Comparison of ENCODE assay signal across 10 cellular contexts in the genomic region with DNA sequence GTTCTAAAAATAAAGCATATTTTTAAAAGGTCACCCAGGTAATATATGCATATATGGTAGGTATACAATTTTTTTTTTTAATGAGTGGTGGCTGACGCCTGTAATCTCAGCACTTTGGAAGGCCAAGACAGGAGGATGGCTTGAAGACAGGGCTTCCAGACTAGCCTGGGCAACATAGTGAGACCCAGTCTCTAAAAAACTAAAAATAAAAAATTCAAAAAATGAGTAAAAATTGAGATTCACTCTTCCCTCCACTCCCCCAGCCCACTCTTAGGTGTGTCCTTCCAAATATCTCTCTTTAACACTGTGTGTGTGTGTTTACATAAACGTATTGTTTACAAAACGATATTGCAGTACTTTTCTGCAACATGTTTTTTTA. TPM values are rescaled to one million over a fixed set of nuclear protein-coding genes. Genes with fewer than 3 reads are reported as not detected.
DNase-seq lines count a peak whose midpoint lies in the region; ATAC-seq and TF ChIP-seq lines count a peak whose summit lies in the region.
"Had no signal": no experiment of that assay in that cellular context is flagged by ENCODE, and none has a peak within 500 bp of the region (broad histone marks: within the 10 kb centered on the region; RNA-seq: fewer than 3 reads in every experiment).

No MANE protein-coding gene starts in this region.

- peak overlapping the region; percentile 89 for H3K27ac Mint-ChIP-seq in Calu3 (ENCODE audit: unreplicated experiment)

- no peak for ATAC-seq in RWPE2 (ENCODE audit: low read depth)
- ATAC-seq in psoas muscle: no peak
- ATAC-seq in HG03378 (IDR thresholded peaks at IDR 0.05; ENCODE audit: unreplicated experiment): no peak
- no peak for ATAC-seq in HG03469 (IDR thresholded peaks at IDR 0.05; ENCODE audit: unreplicated experiment)

- H3K9me3 Mint-ChIP-seq in Calu3 (ENCODE audit: low read depth, unreplicated experiment): no peaks in the 10 kb centered on the region

- no peaks in the 10 kb centered on the region for H3K27me3 Mint-ChIP-seq in Calu3 (ENCODE audit: unreplicated experiment)

- no peaks in the 10 kb centered on the region for H3K27me3 ChIP-seq in RWPE2 (ENCODE audit: insufficient read depth, poor library complexity, severe bottlenecking)
- no peaks in the 10 kb centered on the region for H3K27me3 ChIP-seq in esophagus (ENCODE audit: control insufficient read depth in 1 of 2, insufficient read depth in 2 of 2, low read length in 2 of 2)
- no peaks in the 10 kb centered on the region for H3K27me3 ChIP-seq in psoas muscle (ENCODE audit: insufficient read depth in 3 of 3, low read length in 2 of 3)

- CTCF ChIA-PET in Calu3 (lab: Charles Lee): interaction anchor here (0.6 to 2.5 kb wide), 2 partner anchors 10 to 60 kb away, joined by 3 to 11 read pairs; no protein-coding TSS in a partner anchor

- intact Hi-C loops in Calu3 (cut with micrococcal nuclease; ENCODE audit: unreplicated experiment) (loop anchor here (5.0 kb wide), 1 partner anchor 34 kb away; no protein-coding TSS in a partner anchor), psoas muscle (cut with DNase I) (loop anchor here in 1 of 2 donors (10.0 kb wide), 1 partner anchor 131 kb away; the partner anchor contains the start of gene TMEM254)

- peaks cover 66% of the 10 kb centered on the region for H3K4me1 Mint-ChIP-seq in Calu3 (ENCODE audit: low read depth, unreplicated experiment)

- H3K9me3 ChIP-seq in RWPE2 (ENCODE audit: severe bottlenecking) (no peaks in the 10 kb centered on the region), esophagus (ENCODE audit: control insufficient read depth in 2 of 2, insufficient read depth in 1 of 2, low read depth in 1 of 2, low read length in 1 of 2) (no peaks in the 10 kb centered on the region), psoas muscle (no peaks in the 10 kb centered on the region)

- H3K36me3 Mint-ChIP-seq in Calu3 (ENCODE audit: insufficient read depth, unreplicated experiment): peaks cover 87% of the 10 kb centered on the region

- H3K27ac ChIP-seq in RWPE2 (ENCODE audit: poor library complexity, severe bottlenecking): peak overlapping the region; percentile 88
- H3K27ac ChIP-seq in esophagus (ENCODE audit: low read depth in 2 of 2, low read length in 1 of 2): peak overlapping the region; percentile 99 to 100
- H3K27ac ChIP-seq in psoas muscle: peak overlapping the region; percentile 99

- BruUV-seq in Calu3 (replicated peaks; lab: Mats Ljungman, UMichigan): no TSS peak

- H3K4me3 Mint-ChIP-seq in Calu3 (ENCODE audit: low read depth, unreplicated experiment): peak overlapping the region; percentile 86

- no peak for TF ChIP-seq CTCF in Calu3 (IDR thresholded peaks at IDR 0.05; ENCODE audit: unreplicated experiment)
- TF ChIP-seq CTCF in RWPE2 (IDR thresholded peaks at IDR 0.05; ENCODE audit: poor library complexity, severe bottlenecking): no peak
- TF ChIP-seq CTCF in psoas muscle (IDR thresholded peaks at IDR 0.05): no peak

- WGBS in esophagus, 2 donors: 70 to 87% methylated on average over 3 of the region's 3 CpGs
- WGBS in psoas muscle, 3 donors: 90 to 93% (median 91%) methylated on average over 3 of the region's 3 CpGs

- H3K4me1 ChIP-seq in RWPE2 (ENCODE audit: insufficient read depth, poor library complexity, severe bottlenecking) (peaks cover 32% of the 10 kb centered on the region), esophagus (ENCODE audit: control insufficient read depth in 2 of 2, insufficient read depth in 2 of 2, low read length in 1 of 2) (peaks cover 2 to 12% of the 10 kb centered on the region in 2 donors), psoas muscle (peaks cover 38% of the 10 kb centered on the region)

- H3K4me3 ChIP-seq in RWPE2 (ENCODE audit: severe bottlenecking) (no peak overlapping the region), esophagus (ENCODE audit: low read depth in 1 of 2, low read length in 2 of 2) (no peak overlapping the region), psoas muscle (peak overlapping the region; percentile 96)

- no peaks in the 10 kb centered on the region for H3K36me3 ChIP-seq in RWPE2 (ENCODE audit: low read depth)
- H3K36me3 ChIP-seq in esophagus (ENCODE audit: control insufficient read depth in 2 of 2, insufficient read depth in 2 of 2, low read length in 1 of 2): no peaks in the 10 kb centered on the region
- H3K36me3 ChIP-seq in psoas muscle (ENCODE audit: insufficient read depth in 1 of 2, low read depth in 1 of 2): no peaks in the 10 kb centered on the region

- DNase-seq in Calu3 (no peak), RWPE2 (ENCODE audit: low spot score) (no peak), psoas muscle (no peak), pons (ENCODE audit: low spot score) (no peak)
- no peak for DNase-seq in activated CD8-positive, alpha-beta memory T cell treated with anti-CD3 and anti-CD28 coated beads for 24 hours
- DNase-seq: activated CD8-positive, alpha-beta memory T cell treated with anti-CD3 and anti-CD28 coated beads, Interleukin-2, amount 50 U/mL, for 48 hours; NCI-H2081 treated with DMSO at 0.1 percent for 48 hours had no signal

RNA-seq across cellular contexts. Expression of gene ANXA11, which starts 0.9 kb away (rescaled TPM):
- total RNA-seq in Calu3 (2022): 835 and 846 TPM in 2 replicates
- 100 to 1,000 TPM; 155 to 287 TPM for polyA plus RNA-seq in esophagus
- total RNA-seq in psoas muscle: 100 to 1,000 TPM; 120 to 389 (median 273) TPM
- polyA plus RNA-seq in psoas muscle: 100 to 1,000 TPM; 112 to 164 (median 132) TPM
